Comparison of ENCODE assay signal across 20 cellular contexts in genomic region chr21:28986677-28987076, GRCh38. TPM values are rescaled to one million over a fixed set of nuclear protein-coding genes. Genes with fewer than 3 reads are reported as not detected.
A peak's percentile ranks its signal among the peaks of the same experiment; 100 is the strongest.
DNase-seq lines count a peak whose midpoint lies in the region; ATAC-seq, FAIRE-seq and TF ChIP-seq lines count a peak whose summit lies in the region.
"Had no signal": no experiment of that assay in that cellular context is flagged by ENCODE, and none has a peak within 500 bp of the region (broad histone marks: within the 10 kb centered on the region; RNA-seq: fewer than 3 reads in every experiment).

No MANE protein-coding gene starts in this region.

- 94% methylated on average over 4 of the region's 4 CpGs for WGBS in smooth muscle cell (ENCODE audit: low lambda C conversion rate)

- H3K27ac ChIP-seq in SK-N-MC (no peak overlapping the region), smooth muscle cell (ENCODE audit: low read depth) (no peak overlapping the region)

- peaks cover 35% of the 10 kb centered on the region for H3K36me3 ChIP-seq in SK-N-MC (ENCODE audit: insufficient read depth, low read length)
- H3K36me3 ChIP-seq in smooth muscle cell (ENCODE audit: low read depth) = peaks cover 16% of the 10 kb centered on the region

- peaks cover 54% of the 10 kb centered on the region for H3K79me2 ChIP-seq in smooth muscle cell (ENCODE audit: low read depth)

- H3K9me3 ChIP-seq in SK-N-MC (ENCODE audit: low read depth, low read length) (no peaks in the 10 kb centered on the region), smooth muscle cell (replicated peaks; ENCODE audit: low read depth) (no peaks in the 10 kb centered on the region)
- H3K9me3 ChIP-seq: BE2C, Caco-2 had no signal

- peak; percentile 13 for FAIRE-seq in islet of Langerhans (lab: Jason Lieb, UNC)
- FAIRE-seq: D721Med, H1, HTR-8/SVneo had no signal

- peaks cover 6% of the 10 kb centered on the region for H4K20me1 ChIP-seq in smooth muscle cell (ENCODE audit: low read depth)

- H3F3A ChIP-seq in smooth muscle cell (ENCODE audit: low read depth) = no peaks in the 10 kb centered on the region

- H3K9ac ChIP-seq in SK-N-MC (ENCODE audit: insufficient read length) (peak overlapping the region; percentile 13), smooth muscle cell (ENCODE audit: low read depth) (no peak overlapping the region)

- H3K27me3 ChIP-seq in smooth muscle cell (ENCODE audit: low read depth) = no peaks in the 10 kb centered on the region
- H3K27me3 ChIP-seq: BE2C had no signal

- H3K4me1 ChIP-seq in smooth muscle cell (ENCODE audit: low read depth) = peaks cover 5% of the 10 kb centered on the region
- H3K4me1 ChIP-seq: BE2C, Caco-2 had no signal

- H2AFZ ChIP-seq in smooth muscle cell (ENCODE audit: low read depth) = no peak overlapping the region

- intact Hi-C loops in sciatic nerve (cut with DNase I) = no loop called here

- DNase-seq in LNCaP clone FGC (ENCODE audit: low read depth) (peak; percentile 79), SK-N-MC (ENCODE audit: low read depth, low spot score) (no peak), sciatic nerve (ENCODE audit: low spot score) (no peak), smooth muscle cell (lab: John Stamatoyannopoulos, UW; ENCODE audit: unreplicated experiment) (no peak), NCI-H748 (lab: John Stamatoyannopoulos, UW; ENCODE audit: unreplicated experiment) (no peak), kidney tubule cell (ENCODE audit: low spot score) (no peak), T1000 (lab: John Stamatoyannopoulos, UW) (no peak)
- DNase-seq: ACHN; BE2C; C1 segment of cervical spinal cord; Caco-2; CD4-positive, CD25-positive, alpha-beta regulatory T cell; DMS79; GF-D8; H9; IMR-90 had no signal

- no peak for TF ChIP-seq CTCF in LNCaP clone FGC (IDR thresholded peaks at IDR 0.05; ENCODE audit: control insufficient read depth, extremely low read depth, insufficient read depth)
- no peak for TF ChIP-seq CTCF in smooth muscle cell (IDR thresholded peaks at IDR 0.05; ENCODE audit: borderline replicate concordance, insufficient read depth, poor library complexity, severe bottlenecking)

- H3K4me3 ChIP-seq in LNCaP clone FGC (ENCODE audit: low read depth, low read length) (no peak overlapping the region), SK-N-MC (no peak overlapping the region), smooth muscle cell (no peak overlapping the region)

- peak; percentile 69 for ATAC-seq in sciatic nerve

- no peak overlapping the region for H3K4me2 ChIP-seq in smooth muscle cell

RNA-seq across cellular contexts. Expression of gene LTN1, which starts 6.0 kb away (rescaled TPM):
- total RNA-seq in sciatic nerve (35.6 TPM), smooth muscle cell (44.4 and 50.2 TPM in 2 replicates)
- 10.2 and 11.2 TPM in 2 replicates for polyA plus RNA-seq in smooth muscle cell

RNA-seq across cellular contexts. Expression of gene RWDD2B, which starts 32.5 kb away (rescaled TPM):
- 8.5 TPM for total RNA-seq in sciatic nerve
- total RNA-seq in smooth muscle cell = 6.1 and 11.8 TPM in 2 replicates
- 4.3 and 4.4 TPM in 2 replicates for polyA plus RNA-seq in smooth muscle cell
- total RNA-seq: H1 had no signal

RNA-seq across cellular contexts. Expression of gene USP16, which starts 37.8 kb away (rescaled TPM):
- 53.7 TPM for total RNA-seq in sciatic nerve
- total RNA-seq in smooth muscle cell = 36.2 and 37.0 TPM in 2 replicates
- 24.8 and 25.9 TPM in 2 replicates for polyA plus RNA-seq in smooth muscle cell
